ENCODE assay signal across 24 cellular contexts in the genomic region with DNA sequence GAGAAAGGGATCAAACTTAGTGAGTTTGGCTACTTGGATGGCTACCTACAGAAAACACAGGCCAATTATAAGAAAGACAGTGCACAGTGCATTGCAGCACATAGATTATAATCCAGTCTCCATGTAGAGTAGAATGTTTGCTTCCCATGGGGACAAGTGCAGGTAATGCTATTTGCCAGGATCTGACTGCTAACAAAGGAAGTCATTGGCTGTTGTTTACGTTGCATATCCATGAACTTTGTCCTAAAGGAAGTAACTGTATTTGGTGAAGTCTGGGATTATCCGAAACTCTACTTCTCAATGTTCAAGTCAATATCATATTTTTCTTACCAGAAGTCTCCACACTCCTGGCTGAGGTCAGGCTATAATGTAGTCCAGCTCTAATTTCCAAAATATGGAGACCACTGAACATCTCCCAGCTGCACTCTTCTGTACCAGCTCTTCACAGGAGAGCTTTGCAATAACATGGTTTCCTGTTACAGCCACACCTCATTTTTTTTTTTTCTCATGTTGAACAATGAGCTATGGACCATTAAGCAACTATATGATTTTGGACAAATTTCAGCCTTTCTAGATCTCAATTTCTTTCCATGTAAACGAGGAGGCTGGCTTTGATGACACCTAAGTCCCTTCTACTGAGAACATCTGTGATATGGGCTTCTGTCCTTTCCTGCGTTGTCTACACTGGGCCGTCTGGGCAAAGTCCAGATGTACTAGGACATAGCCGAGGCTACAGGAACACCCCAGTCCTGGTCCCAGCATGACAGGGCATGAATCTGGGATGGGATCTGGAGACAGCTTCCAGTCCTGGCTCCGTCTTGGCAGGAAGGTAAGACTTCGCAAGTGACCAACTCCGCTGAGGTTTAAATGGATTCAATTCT.
"Had no signal": no experiment of that assay in that cellular context is flagged by ENCODE, and none has a peak within 500 bp of the region (broad histone marks: within the 10 kb centered on the region; RNA-seq: fewer than 3 reads in every experiment).

No MANE protein-coding gene starts in this region.

- H3K36me3 ChIP-seq: left ventricle myocardium inferior, right atrium auricular region, suprapubic skin, vagina had no signal

- H3K9me3 ChIP-seq: suprapubic skin had no signal

- FAIRE-seq: endothelial cell of umbilical vein had no signal

- H3K4me3 Mint-ChIP-seq: activated CD4-positive, alpha-beta memory T cell treated with anti-CD3 and anti-CD28 coated beads, Interleukin-2, amount 10 ng/mL, durations not matched to agents 7 days and 5 days; activated CD4-positive, alpha-beta T cell treated with anti-CD3 and anti-CD28 coated beads, Interleukin-2, amount 10 ng/mL, durations not matched to agents 24 days and 14 days; activated naive CD4-positive, alpha-beta T cell treated with anti-CD3 and anti-CD28 coated beads, Interleukin-2, amount 10 ng/mL, durations not matched to agents 7 days and 5 days; activated naive CD8-positive, alpha-beta T cell treated with anti-CD3 and anti-CD28 coated beads, Interleukin-2, amount 50 U/mL, for 24 hours; activated T-cell treated with anti-CD3 and anti-CD28 coated beads, Interleukin-2, amount 50 U/mL, for 72 hours; brain; natural killer cell; stimulated activated effector memory CD8-positive, alpha-beta T cell treated with anti-CD3 and anti-CD28 coated beads, Interleukin-12 subunit alpha, Interleukin-12 subunit beta, amount 100 ng/mL, for 72 hours; stimulated activated naive CD8-positive, alpha-beta T cell treated with anti-CD3 and anti-CD28 coated beads, Interleukin-15, amount 100 ng/mL, for 72 hours had no signal

- H3K9me3 Mint-ChIP-seq: activated naive CD4-positive, alpha-beta T cell treated with anti-CD3 and anti-CD28 coated beads, Interleukin-2, amount 10 ng/mL, durations not matched to agents 7 days and 5 days; stimulated activated effector memory CD8-positive, alpha-beta T cell treated with anti-CD3 and anti-CD28 coated beads, Interleukin-12 subunit alpha, Interleukin-12 subunit beta, amount 100 ng/mL, for 72 hours had no signal

- DNase-seq: activated CD4-positive, alpha-beta memory T cell treated with anti-CD3 and anti-CD28 coated beads, Interleukin-2, amount 10 ng/mL, durations not matched to agents 7 days and 5 days; activated CD4-positive, alpha-beta T cell treated with anti-CD3 and anti-CD28 coated beads, Interleukin-2, amount 10 ng/mL, durations not matched to agents 24 days and 14 days; activated effector memory CD4-positive, alpha-beta T cell treated with anti-CD3 and anti-CD28 coated beads, Interleukin-2, amount 50 U/mL, for 16 hours; activated naive CD4-positive, alpha-beta T cell treated with anti-CD3 and anti-CD28 coated beads, Interleukin-2, amount 10 ng/mL, durations not matched to agents 7 days and 5 days; activated naive CD8-positive, alpha-beta T cell treated with anti-CD3 and anti-CD28 coated beads, Interleukin-2, amount 50 U/mL, for 24 hours; activated T-cell treated with anti-CD3 and anti-CD28 coated beads, Interleukin-2, amount 50 U/mL, for 72 hours; anterior cingulate cortex; caudate nucleus; effector memory CD4-positive, alpha-beta T cell; left ventricle myocardium inferior; natural killer cell; psoas muscle; stimulated activated CD4-positive, alpha-beta T cell treated with anti-CD3 and anti-CD28 coated beads, Interleukin-2, amount 100 ng/mL, for 24 hours; stimulated activated naive CD8-positive, alpha-beta T cell treated with anti-CD3 and anti-CD28 coated beads, Interleukin-15, amount 100 ng/mL, for 72 hours; trophoblast cell had no signal

- H3K4me3 ChIP-seq: left ventricle myocardium inferior, psoas muscle, right atrium auricular region, suprapubic skin, vagina had no signal

- H3K27ac Mint-ChIP-seq: activated CD4-positive, alpha-beta memory T cell treated with anti-CD3 and anti-CD28 coated beads, Interleukin-2, amount 10 ng/mL, durations not matched to agents 7 days and 5 days; activated CD4-positive, alpha-beta T cell treated with anti-CD3 and anti-CD28 coated beads, Interleukin-2, amount 10 ng/mL, durations not matched to agents 24 days and 14 days; activated naive CD4-positive, alpha-beta T cell treated with anti-CD3 and anti-CD28 coated beads, Interleukin-2, amount 10 ng/mL, durations not matched to agents 7 days and 5 days; activated naive CD8-positive, alpha-beta T cell treated with anti-CD3 and anti-CD28 coated beads, Interleukin-2, amount 50 U/mL, for 24 hours; activated T-cell treated with anti-CD3 and anti-CD28 coated beads, Interleukin-2, amount 50 U/mL, for 72 hours; natural killer cell; stimulated activated effector memory CD8-positive, alpha-beta T cell treated with anti-CD3 and anti-CD28 coated beads, Interleukin-12 subunit alpha, Interleukin-12 subunit beta, amount 100 ng/mL, for 72 hours; stimulated activated naive CD8-positive, alpha-beta T cell treated with anti-CD3 and anti-CD28 coated beads, Interleukin-15, amount 100 ng/mL, for 72 hours had no signal

- H3K27ac ChIP-seq: left ventricle myocardium inferior, psoas muscle, right atrium auricular region, suprapubic skin, vagina, VCaP had no signal

- H3K27me3 ChIP-seq: right atrium auricular region, suprapubic skin, vagina had no signal

- ATAC-seq: activated CD4-positive, CD25-positive, alpha-beta regulatory T cell treated with anti-CD3 and anti-CD28 coated beads, Interleukin-2, amount 50 U/mL, for 24 hours; activated naive CD8-positive, alpha-beta T cell treated with anti-CD3 and anti-CD28 coated beads, Interleukin-2, amount 50 U/mL, for 24 hours; activated T-cell treated with anti-CD3 and anti-CD28 coated beads, Interleukin-2, amount 50 U/mL, for 72 hours; esophagus mucosa; natural killer cell; psoas muscle; stimulated activated effector memory CD8-positive, alpha-beta T cell treated with anti-CD3 and anti-CD28 coated beads, Interleukin-12 subunit alpha, Interleukin-12 subunit beta, amount 100 ng/mL, for 72 hours; stimulated activated naive CD8-positive, alpha-beta T cell treated with anti-CD3 and anti-CD28 coated beads, Interleukin-15, amount 100 ng/mL, for 72 hours had no signal

- H3K4me1 Mint-ChIP-seq: activated CD4-positive, alpha-beta memory T cell treated with anti-CD3 and anti-CD28 coated beads, Interleukin-2, amount 10 ng/mL, durations not matched to agents 7 days and 5 days; activated CD4-positive, alpha-beta T cell treated with anti-CD3 and anti-CD28 coated beads, Interleukin-2, amount 10 ng/mL, durations not matched to agents 24 days and 14 days; activated naive CD4-positive, alpha-beta T cell treated with anti-CD3 and anti-CD28 coated beads, Interleukin-2, amount 10 ng/mL, durations not matched to agents 7 days and 5 days; activated naive CD8-positive, alpha-beta T cell treated with anti-CD3 and anti-CD28 coated beads, Interleukin-2, amount 50 U/mL, for 24 hours; brain; natural killer cell; stimulated activated effector memory CD8-positive, alpha-beta T cell treated with anti-CD3 and anti-CD28 coated beads, Interleukin-12 subunit alpha, Interleukin-12 subunit beta, amount 100 ng/mL, for 72 hours; stimulated activated naive CD8-positive, alpha-beta T cell treated with anti-CD3 and anti-CD28 coated beads, Interleukin-15, amount 100 ng/mL, for 72 hours had no signal

- H3K4me1 ChIP-seq: left ventricle myocardium inferior, psoas muscle, right atrium auricular region, suprapubic skin, vagina had no signal

- H3K36me3 Mint-ChIP-seq: activated naive CD4-positive, alpha-beta T cell treated with anti-CD3 and anti-CD28 coated beads, Interleukin-2, amount 10 ng/mL, durations not matched to agents 7 days and 5 days; natural killer cell; stimulated activated effector memory CD8-positive, alpha-beta T cell treated with anti-CD3 and anti-CD28 coated beads, Interleukin-12 subunit alpha, Interleukin-12 subunit beta, amount 100 ng/mL, for 72 hours had no signal

- H3K27me3 Mint-ChIP-seq: activated CD4-positive, alpha-beta memory T cell treated with anti-CD3 and anti-CD28 coated beads, Interleukin-2, amount 10 ng/mL, durations not matched to agents 7 days and 5 days; activated CD4-positive, alpha-beta T cell treated with anti-CD3 and anti-CD28 coated beads, Interleukin-2, amount 10 ng/mL, durations not matched to agents 24 days and 14 days; activated naive CD4-positive, alpha-beta T cell treated with anti-CD3 and anti-CD28 coated beads, Interleukin-2, amount 10 ng/mL, durations not matched to agents 7 days and 5 days; activated naive CD8-positive, alpha-beta T cell treated with anti-CD3 and anti-CD28 coated beads, Interleukin-2, amount 50 U/mL, for 24 hours; brain; stimulated activated naive CD8-positive, alpha-beta T cell treated with anti-CD3 and anti-CD28 coated beads, Interleukin-15, amount 100 ng/mL, for 72 hours had no signal
